8 cellular contexts compared by ENCODE assay signal in genomic region chr10:28939352-28940157, GRCh38.
DNase-seq lines count a peak whose midpoint lies in the region; ATAC-seq, FAIRE-seq and TF ChIP-seq lines count a peak whose summit lies in the region.

No MANE protein-coding gene starts in this region.

- in situ Hi-C loops in mammary epithelial cell (cut with MboI; ENCODE audit: low sequenced_read_pairs in 2 of 2) = no loop called here

- ATAC-seq in HG02852 (IDR thresholded peaks at IDR 0.05; ENCODE audit: unreplicated experiment) (no peak), GM19328 (IDR thresholded peaks at IDR 0.05; ENCODE audit: unreplicated experiment) (no peak)

- H3K36me3 Mint-ChIP-seq in MCF 10A (ENCODE audit: insufficient read depth, unreplicated experiment) = no peaks in the 10 kb centered on the region
- H3K36me3 Mint-ChIP-seq in activated CD4-positive, alpha-beta memory T cell treated with anti-CD3 and anti-CD28 coated beads, Interleukin-2, amount 10 ng/mL, durations not matched to agents 7 days and 5 days (ENCODE audit: low read depth) = no peaks in the 10 kb centered on the region

- H3K9ac ChIP-seq in mammary epithelial cell (ENCODE audit: insufficient read depth, low read length) = no peak overlapping the region
- H3K9ac ChIP-seq in smooth muscle cell (ENCODE audit: low read depth) = peak overlapping the region; percentile 57

- H3K9me2 ChIP-seq in hepatocyte (replicated peaks; ENCODE audit: insufficient read depth) = no peaks in the 10 kb centered on the region

- H2AFZ ChIP-seq in mammary epithelial cell (ENCODE audit: low read depth, low read length) (no peak overlapping the region), hepatocyte (no peak overlapping the region), smooth muscle cell (ENCODE audit: low read depth) (no peak overlapping the region)

- no peaks in the 10 kb centered on the region for H3K4me1 Mint-ChIP-seq in MCF 10A (ENCODE audit: insufficient read depth, unreplicated experiment)
- H3K4me1 Mint-ChIP-seq in activated CD4-positive, alpha-beta memory T cell treated with anti-CD3 and anti-CD28 coated beads, Interleukin-2, amount 10 ng/mL, durations not matched to agents 7 days and 5 days = no peaks in the 10 kb centered on the region

- H3K27me3 ChIP-seq in mammary epithelial cell (ENCODE audit: insufficient read depth, low read length) (peaks cover 4% of the 10 kb centered on the region), hepatocyte (no peaks in the 10 kb centered on the region), smooth muscle cell (ENCODE audit: low read depth) (no peaks in the 10 kb centered on the region)

- H3K4me3 ChIP-seq in mammary epithelial cell (replicated peaks in 1 of 3; ENCODE audit: insufficient read depth in 1 of 3, low read depth in 2 of 3, low read length in 3 of 3) (no peak overlapping the region), hepatocyte (no peak overlapping the region), smooth muscle cell (peak overlapping the region; percentile 29)

- TF ChIP-seq CTCF in MCF 10A (IDR thresholded peaks at IDR 0.05; ENCODE audit: unreplicated experiment) (no peak), mammary epithelial cell (conservative IDR thresholded peaks at IDR 0.05 in 1 of 2, IDR thresholded peaks at IDR 0.05 in 1 of 2; ENCODE audit: extremely low read depth in 1 of 2, insufficient read depth in 1 of 2, low read depth in 1 of 2, low read length in 2 of 2) (no peak), hepatocyte (IDR thresholded peaks at IDR 0.05; ENCODE audit: poor library complexity) (peak; percentile 62), smooth muscle cell (IDR thresholded peaks at IDR 0.05; ENCODE audit: borderline replicate concordance, insufficient read depth, poor library complexity, severe bottlenecking) (peak; percentile 58)

- H3K4me3 Mint-ChIP-seq in MCF 10A (ENCODE audit: unreplicated experiment) = no peak overlapping the region
- no peak overlapping the region for H3K4me3 Mint-ChIP-seq in activated CD4-positive, alpha-beta memory T cell treated with anti-CD3 and anti-CD28 coated beads, Interleukin-2, amount 10 ng/mL, durations not matched to agents 7 days and 5 days

- FAIRE-seq in RCC 7860 (lab: Jason Lieb, UNC) = no peak

- H3F3A ChIP-seq in smooth muscle cell (ENCODE audit: low read depth) = no peaks in the 10 kb centered on the region

- no peak overlapping the region for H3K27ac ChIP-seq in mammary epithelial cell (ENCODE audit: insufficient read depth, low read depth, low read length)
- peak overlapping the region; percentile 77 for H3K27ac ChIP-seq in hepatocyte
- H3K27ac ChIP-seq in smooth muscle cell (ENCODE audit: low read depth) = peak overlapping the region; percentile 76

- DNase-seq in MCF 10A (ENCODE audit: unreplicated experiment) (peak; percentile 18), mammary epithelial cell (no peak), RCC 7860 (ENCODE audit: low spot score) (peak; percentile 45), hepatocyte (ENCODE audit: low spot score) (peak; percentile 93), smooth muscle cell (lab: John Stamatoyannopoulos, UW; ENCODE audit: unreplicated experiment) (peak; percentile 25)
- DNase-seq in activated CD4-positive, alpha-beta memory T cell treated with anti-CD3 and anti-CD28 coated beads, Interleukin-2, amount 10 ng/mL, durations not matched to agents 7 days and 5 days = no peak

- CTCF ChIA-PET in MCF 10A (lab: Yijun Ruan, JAX) (no interaction called here), mammary epithelial cell (lab: Charles Lee; ENCODE audit: low non-redundant PET) (no interaction called here)
- CTCF ChIA-PET in activated CD4-positive, alpha-beta memory T cell treated with anti-CD3 and anti-CD28 coated beads, Interleukin-2, amount 10 ng/mL, durations not matched to agents 7 days and 5 days (lab: Charles Lee) = no interaction called here

- H3K9me3 Mint-ChIP-seq in MCF 10A (ENCODE audit: unreplicated experiment) = no peaks in the 10 kb centered on the region
- H3K9me3 Mint-ChIP-seq in activated CD4-positive, alpha-beta memory T cell treated with anti-CD3 and anti-CD28 coated beads, Interleukin-2, amount 10 ng/mL, durations not matched to agents 7 days and 5 days = no peaks in the 10 kb centered on the region

- H3K27ac Mint-ChIP-seq in MCF 10A (ENCODE audit: low read depth, unreplicated experiment) = no peak overlapping the region
- H3K27ac Mint-ChIP-seq in activated CD4-positive, alpha-beta memory T cell treated with anti-CD3 and anti-CD28 coated beads, Interleukin-2, amount 10 ng/mL, durations not matched to agents 7 days and 5 days = no peak overlapping the region

- H3K36me3 ChIP-seq in mammary epithelial cell (ENCODE audit: insufficient read depth, low read length) (no peaks in the 10 kb centered on the region), hepatocyte (replicated peaks; ENCODE audit: insufficient read depth, low read depth) (no peaks in the 10 kb centered on the region), smooth muscle cell (ENCODE audit: low read depth) (no peaks in the 10 kb centered on the region)

- POLR2A ChIA-PET in MCF 10A (lab: Yijun Ruan, JAX) = no interaction called here
- POLR2A ChIA-PET in activated CD4-positive, alpha-beta memory T cell treated with anti-CD3 and anti-CD28 coated beads, Interleukin-2, amount 10 ng/mL, durations not matched to agents 7 days and 5 days (lab: Charles Lee) = no interaction called here

- WGBS in mammary epithelial cell (ENCODE audit: low coverage, missing lambda C conversion rate) = 27% methylated on average over 26 of the region's 26 CpGs
- WGBS in hepatocyte (ENCODE audit: low lambda C conversion rate, missing lambda C conversion rate) = 7% methylated on average over 26 of the region's 26 CpGs
- WGBS in smooth muscle cell (ENCODE audit: low lambda C conversion rate) = 9% methylated on average over 26 of the region's 26 CpGs

- no peaks in the 10 kb centered on the region for H4K20me1 ChIP-seq in mammary epithelial cell (ENCODE audit: insufficient read depth, low read length)
- H4K20me1 ChIP-seq in hepatocyte (ENCODE audit: insufficient read depth, poor library complexity, severe bottlenecking) = no peaks in the 10 kb centered on the region
- H4K20me1 ChIP-seq in smooth muscle cell (ENCODE audit: low read depth) = no peaks in the 10 kb centered on the region

- intact Hi-C loops in MCF 10A (cut with micrococcal nuclease) (no loop called here), mammary epithelial cell (cut with micrococcal nuclease) (no loop called here)

- H3K9me3 ChIP-seq in mammary epithelial cell (replicated peaks; ENCODE audit: insufficient read depth, low read length) (no peaks in the 10 kb centered on the region), hepatocyte (ENCODE audit: low read depth) (no peaks in the 10 kb centered on the region), smooth muscle cell (replicated peaks; ENCODE audit: low read depth) (no peaks in the 10 kb centered on the region)

- H3K27me3 Mint-ChIP-seq in MCF 10A (ENCODE audit: insufficient read depth, unreplicated experiment) = no peaks in the 10 kb centered on the region
- H3K27me3 Mint-ChIP-seq in activated CD4-positive, alpha-beta memory T cell treated with anti-CD3 and anti-CD28 coated beads, Interleukin-2, amount 10 ng/mL, durations not matched to agents 7 days and 5 days = no peaks in the 10 kb centered on the region

- H3K4me2 ChIP-seq in mammary epithelial cell (ENCODE audit: insufficient read depth, low read depth, low read length) = no peak overlapping the region
- peak overlapping the region; percentile 69 for H3K4me2 ChIP-seq in hepatocyte
- H3K4me2 ChIP-seq in smooth muscle cell = peak overlapping the region; percentile 62

- H3K79me2 ChIP-seq in mammary epithelial cell (ENCODE audit: insufficient read depth, low read length) (no peaks in the 10 kb centered on the region), hepatocyte (no peaks in the 10 kb centered on the region), smooth muscle cell (ENCODE audit: low read depth) (no peaks in the 10 kb centered on the region)

- dilution Hi-C loops in mammary epithelial cell (cut with HindIII; ENCODE audit: low sequenced_read_pairs) = no loop called here

- no TSS peak for BruUV-seq in MCF 10A (replicated peaks; lab: Mats Ljungman, UMichigan)
- BruUV-seq in mammary epithelial cell (replicated peaks; lab: Mats Ljungman, UMichigan) = no TSS peak

- no peaks in the 10 kb centered on the region for H3K4me1 ChIP-seq in mammary epithelial cell (ENCODE audit: insufficient read depth, low read length)
- H3K4me1 ChIP-seq in hepatocyte (ENCODE audit: insufficient read depth) = peaks cover 24% of the 10 kb centered on the region
- peaks cover 12% of the 10 kb centered on the region for H3K4me1 ChIP-seq in smooth muscle cell (ENCODE audit: low read depth)

Comparison
In these comparisons a context has a peak if more than half of its experiments do, and no peak if none do; other contexts are left out.
1. DNase-seq: peak in MCF 10A (single experiment), RCC 7860 (single experiment), hepatocyte (single experiment) and smooth muscle cell (single experiment); none in mammary epithelial cell (single experiment) and activated CD4-positive, alpha-beta memory T cell treated with anti-CD3 and anti-CD28 coated beads, Interleukin-2, amount 10 ng/mL, durations not matched to agents 7 days and 5 days (single experiment).
2. CTCF ChIP-seq: peak in hepatocyte (single experiment) and smooth muscle cell (single experiment); none in MCF 10A (single experiment) and mammary epithelial cell (0 of 2).